8 cellular contexts compared by ENCODE assay signal in the genomic region with DNA sequence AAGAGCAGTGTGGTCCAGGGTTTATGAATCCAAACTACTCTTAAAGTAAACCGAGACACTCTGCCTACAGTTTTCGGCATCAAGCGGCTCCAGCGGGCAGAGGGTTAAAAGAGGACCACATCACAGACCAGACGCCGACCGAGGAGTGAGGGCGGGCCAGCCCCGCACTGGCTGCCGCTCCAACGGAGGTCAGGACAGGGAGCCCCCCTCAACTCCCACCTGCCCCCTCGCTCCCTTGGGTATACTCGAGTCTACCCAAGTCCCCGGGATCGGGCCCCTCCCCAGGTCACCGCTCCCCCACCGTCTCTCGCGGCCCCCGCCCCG. TPM values are rescaled to one million over a fixed set of nuclear protein-coding genes. Genes with fewer than 3 reads are reported as not detected.
DNase-seq lines count a peak whose midpoint lies in the region; ATAC-seq and TF ChIP-seq lines count a peak whose summit lies in the region.

No MANE protein-coding gene starts in this region.

- no peaks in the 10 kb centered on the region for H3K27me3 ChIP-seq in heart left ventricle

- no peaks in the 10 kb centered on the region for H3K9me3 Mint-ChIP-seq in activated T-cell treated with anti-CD3 and anti-CD28 coated beads, Interleukin-2, amount 50 U/mL, for 24 hours
- no peaks in the 10 kb centered on the region for H3K9me3 Mint-ChIP-seq in activated T-helper 1 cell treated with anti-CD3 and anti-CD28 coated beads, Interleukin-12 subunit alpha, Interleukin-12 subunit beta, Interleukin-2, Interleukin-4 antibody, amounts not matched to agents 30 ng/mL and 10 ng/mL and 1 ng/mL, durations not matched to agents 14 hours and 24 hours and 36 hours

- intact Hi-C loops in activated T-helper 1 cell treated with anti-CD3 and anti-CD28 coated beads, Interleukin-12 subunit alpha, Interleukin-12 subunit beta, Interleukin-2, Interleukin-4 antibody, amounts not matched to agents 30 ng/mL and 10 ng/mL and 1 ng/mL, durations not matched to agents 14 hours and 24 hours and 36 hours (cut with micrococcal nuclease) = loop anchor here (1.0 to 10.0 kb wide), 16 partner anchors 14 to 555 kb away; partner anchors contain the start of genes GOLPH3L, MINDY1, PRPF3 and PRUNE1
- intact Hi-C loops in heart left ventricle (cut with DNase I) (loop anchor here in 5 of 10 donors (1.0 to 10.0 kb wide), 5 partner anchors 49 to 96 kb away; partner anchors contain the start of genes SETDB1 (in 5 of the 5) and CERS2 (in 1 of the 5)), posterior cingulate gyrus (cut with DNase I) (loop anchor here (5.0 kb wide), 2 partner anchors 51 to 106 kb away; partner anchors contain the start of genes ANXA9 and SETDB1)

- no peaks in the 10 kb centered on the region for H3K27me3 Mint-ChIP-seq in activated T-cell treated with anti-CD3 and anti-CD28 coated beads, Interleukin-2, amount 50 U/mL, for 24 hours
- H3K27me3 Mint-ChIP-seq in activated T-helper 1 cell treated with anti-CD3 and anti-CD28 coated beads, Interleukin-12 subunit alpha, Interleukin-12 subunit beta, Interleukin-2, Interleukin-4 antibody, amounts not matched to agents 30 ng/mL and 10 ng/mL and 1 ng/mL, durations not matched to agents 14 hours and 24 hours and 36 hours (ENCODE audit: insufficient read depth) = no peaks in the 10 kb centered on the region

- H3K27ac Mint-ChIP-seq in activated T-cell treated with anti-CD3 and anti-CD28 coated beads, Interleukin-2, amount 50 U/mL, for 24 hours = peak overlapping the region; percentile 92
- H3K27ac Mint-ChIP-seq in activated T-helper 1 cell treated with anti-CD3 and anti-CD28 coated beads, Interleukin-12 subunit alpha, Interleukin-12 subunit beta, Interleukin-2, Interleukin-4 antibody, amounts not matched to agents 30 ng/mL and 10 ng/mL and 1 ng/mL, durations not matched to agents 14 hours and 24 hours and 36 hours = peak overlapping the region; percentile 88

- peaks cover 28% of the 10 kb centered on the region for H3K36me3 Mint-ChIP-seq in activated T-cell treated with anti-CD3 and anti-CD28 coated beads, Interleukin-2, amount 50 U/mL, for 24 hours (ENCODE audit: low read depth)
- peaks cover 15% of the 10 kb centered on the region for H3K36me3 Mint-ChIP-seq in activated T-helper 1 cell treated with anti-CD3 and anti-CD28 coated beads, Interleukin-12 subunit alpha, Interleukin-12 subunit beta, Interleukin-2, Interleukin-4 antibody, amounts not matched to agents 30 ng/mL and 10 ng/mL and 1 ng/mL, durations not matched to agents 14 hours and 24 hours and 36 hours (ENCODE audit: low read depth)

- H3K4me1 Mint-ChIP-seq in activated T-cell treated with anti-CD3 and anti-CD28 coated beads, Interleukin-2, amount 50 U/mL, for 24 hours (ENCODE audit: low read depth) = peaks cover 39% of the 10 kb centered on the region
- peaks cover 34% of the 10 kb centered on the region for H3K4me1 Mint-ChIP-seq in activated T-helper 1 cell treated with anti-CD3 and anti-CD28 coated beads, Interleukin-12 subunit alpha, Interleukin-12 subunit beta, Interleukin-2, Interleukin-4 antibody, amounts not matched to agents 30 ng/mL and 10 ng/mL and 1 ng/mL, durations not matched to agents 14 hours and 24 hours and 36 hours (ENCODE audit: low read depth)

- H3K9me3 ChIP-seq in heart left ventricle = no peaks in the 10 kb centered on the region

- peak overlapping the region; percentile 92 for H3K4me3 Mint-ChIP-seq in activated T-cell treated with anti-CD3 and anti-CD28 coated beads, Interleukin-2, amount 50 U/mL, for 24 hours
- peak overlapping the region; percentile 86 for H3K4me3 Mint-ChIP-seq in activated T-helper 1 cell treated with anti-CD3 and anti-CD28 coated beads, Interleukin-12 subunit alpha, Interleukin-12 subunit beta, Interleukin-2, Interleukin-4 antibody, amounts not matched to agents 30 ng/mL and 10 ng/mL and 1 ng/mL, durations not matched to agents 14 hours and 24 hours and 36 hours

- peaks cover 0 to 32% (median 11%) of the 10 kb centered on the region in 12 donors for H3K4me1 ChIP-seq in heart left ventricle

- WGBS in heart left ventricle, 4 donors = 0 to 1% (median 1%) methylated on average over 10 to 21 of the region's 21 CpGs

- H3K27ac ChIP-seq in heart left ventricle = peak overlapping the region; percentile 86 to 100 (median 97)

- no peak for TF ChIP-seq POLR2A in heart left ventricle (IDR thresholded peaks at IDR 0.05)

- DNase-seq in activated T-cell treated with anti-CD3 and anti-CD28 coated beads, Interleukin-2, amount 50 U/mL, for 24 hours = no peak
- DNase-seq in activated T-cell treated with anti-CD3 and anti-CD28 coated beads for 4 hours = no peak
- peak; percentile 88 for DNase-seq in NCI-H345 (lab: John Stamatoyannopoulos, UW)
- no peak for DNase-seq in activated T-helper 1 cell treated with anti-CD3 and anti-CD28 coated beads, Interleukin-12 subunit alpha, Interleukin-12 subunit beta, Interleukin-2, Interleukin-4 antibody, amounts not matched to agents 30 ng/mL and 10 ng/mL and 1 ng/mL, durations not matched to agents 14 hours and 24 hours and 36 hours (ENCODE audit: low spot score)
- DNase-seq in heart left ventricle = no peak
- peak in 6 of 10 donors; percentile 45 to 90 (median 50) for DNase-seq in posterior cingulate gyrus
- no peak for DNase-seq in cerebellum (ENCODE audit: low spot score)

- peak overlapping the region; percentile 74 to 99 (median 86) for H3K4me3 ChIP-seq in heart left ventricle

- peaks cover 0 to 10% (median 0%) of the 10 kb centered on the region in 9 donors for H3K36me3 ChIP-seq in heart left ventricle

- ATAC-seq in HG02852 (IDR thresholded peaks at IDR 0.05; ENCODE audit: unreplicated experiment) (peak; percentile 18), heart left ventricle (peak; percentile 27 to 73 (median 61))

- TF ChIP-seq CTCF in heart left ventricle (IDR thresholded peaks at IDR 0.05) = no peak

RNA-seq across cellular contexts. Expression of gene ARNT, which starts 0.3 kb away (rescaled TPM):
- 32.4 and 32.5 TPM in 2 replicates for total RNA-seq in activated T-helper 1 cell treated with anti-CD3 and anti-CD28 coated beads, Interleukin-12 subunit alpha, Interleukin-12 subunit beta, Interleukin-2, Interleukin-4 antibody, amounts not matched to agents 30 ng/mL and 10 ng/mL and 1 ng/mL, durations not matched to agents 14 hours and 24 hours and 36 hours
- 10 to 100 TPM; 22.2 to 45.0 (median 32.0) TPM for total RNA-seq in heart left ventricle
- 10 to 100 TPM; 10.3 to 18.2 TPM for polyA plus RNA-seq in heart left ventricle
- 33.8 TPM for total RNA-seq in cerebellum

RNA-seq across cellular contexts. Expression of gene CTXND2, which starts 10.9 kb away (rescaled TPM):
- not detected in 2 replicates for total RNA-seq in activated T-helper 1 cell treated with anti-CD3 and anti-CD28 coated beads, Interleukin-12 subunit alpha, Interleukin-12 subunit beta, Interleukin-2, Interleukin-4 antibody, amounts not matched to agents 30 ng/mL and 10 ng/mL and 1 ng/mL, durations not matched to agents 14 hours and 24 hours and 36 hours
- total RNA-seq in heart left ventricle = not detected
- polyA plus RNA-seq in heart left ventricle = not detected
- total RNA-seq in cerebellum = not detected

RNA-seq across cellular contexts. Expression of gene SETDB1, which starts 50.1 kb away (rescaled TPM):
- 60.6 and 63.7 TPM in 2 replicates for total RNA-seq in activated T-helper 1 cell treated with anti-CD3 and anti-CD28 coated beads, Interleukin-12 subunit alpha, Interleukin-12 subunit beta, Interleukin-2, Interleukin-4 antibody, amounts not matched to agents 30 ng/mL and 10 ng/mL and 1 ng/mL, durations not matched to agents 14 hours and 24 hours and 36 hours
- total RNA-seq in heart left ventricle (10 to 100 TPM; 12.5 to 28.0 (median 17.5) TPM), cerebellum (57.9 TPM)
- 10 to 100 TPM; 12.7 to 12.9 TPM for polyA plus RNA-seq in heart left ventricle

Comparison
In these comparisons a context has a peak if more than half of its experiments do, and no peak if none do; other contexts are left out.
1. DNase-seq: peak in NCI-H345 (single experiment) and posterior cingulate gyrus (6 of 10); none in activated T-cell treated with anti-CD3 and anti-CD28 coated beads, Interleukin-2, amount 50 U/mL, for 24 hours (single experiment), activated T-cell treated with anti-CD3 and anti-CD28 coated beads for 4 hours (single experiment), activated T-helper 1 cell treated with anti-CD3 and anti-CD28 coated beads, Interleukin-12 subunit alpha, Interleukin-12 subunit beta, Interleukin-2, Interleukin-4 antibody, amounts not matched to agents 30 ng/mL and 10 ng/mL and 1 ng/mL, durations not matched to agents 14 hours and 24 hours and 36 hours (single experiment), heart left ventricle (0 of 5) and cerebellum (single experiment).